ENCODE assay signal across 2 cellular contexts in the genomic region with DNA sequence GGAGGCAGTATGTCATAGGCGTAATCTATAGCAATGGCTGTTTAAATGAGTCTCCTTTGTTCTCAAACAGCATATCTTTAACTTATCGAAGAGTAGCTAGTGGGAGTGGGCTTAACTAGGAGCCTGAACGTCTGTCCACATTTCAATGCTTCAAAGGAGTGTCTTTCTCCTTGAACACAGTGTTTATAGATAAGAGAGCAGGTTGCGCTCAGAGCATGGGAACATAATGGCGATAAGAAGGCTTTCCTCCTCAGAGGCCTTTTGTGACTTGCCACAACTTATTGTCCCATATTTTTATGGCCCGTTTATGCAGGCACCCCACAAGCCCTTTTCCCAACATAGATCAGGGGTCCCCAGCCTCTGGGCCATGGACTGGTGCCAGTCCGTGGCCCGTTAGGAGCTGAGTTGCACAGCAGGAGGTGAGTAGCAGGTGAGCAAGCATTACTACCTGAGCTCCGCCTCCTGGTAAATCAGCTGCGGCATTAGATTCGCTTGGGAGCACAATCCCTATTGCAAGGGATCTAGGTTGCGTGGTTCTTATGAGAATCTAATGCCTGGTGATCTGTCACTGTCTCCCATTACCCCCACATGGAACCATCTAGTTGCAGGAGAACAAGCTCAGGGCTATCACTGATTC.
TF ChIP-seq lines count a peak whose summit lies in the region.

No MANE protein-coding gene starts in this region.

TF ChIP-seq in IMR-90, 13 proteins besides CTCF, POLR2A, EP300 and RAD21:
- TF ChIP-seq BHLHE40 (IDR thresholded peaks at IDR 0.05; ENCODE audit: low read depth, low read length) = no peak

TF ChIP-seq in K562, 482 proteins besides CTCF, POLR2A, EP300 and RAD21 (continues in another document):
- peak; percentile 48; the same call in 1 of the 2 replicates for TF ChIP-seq ARID1B (IDR thresholded peaks at IDR 0.05)
- TF ChIP-seq, protein P1, sequence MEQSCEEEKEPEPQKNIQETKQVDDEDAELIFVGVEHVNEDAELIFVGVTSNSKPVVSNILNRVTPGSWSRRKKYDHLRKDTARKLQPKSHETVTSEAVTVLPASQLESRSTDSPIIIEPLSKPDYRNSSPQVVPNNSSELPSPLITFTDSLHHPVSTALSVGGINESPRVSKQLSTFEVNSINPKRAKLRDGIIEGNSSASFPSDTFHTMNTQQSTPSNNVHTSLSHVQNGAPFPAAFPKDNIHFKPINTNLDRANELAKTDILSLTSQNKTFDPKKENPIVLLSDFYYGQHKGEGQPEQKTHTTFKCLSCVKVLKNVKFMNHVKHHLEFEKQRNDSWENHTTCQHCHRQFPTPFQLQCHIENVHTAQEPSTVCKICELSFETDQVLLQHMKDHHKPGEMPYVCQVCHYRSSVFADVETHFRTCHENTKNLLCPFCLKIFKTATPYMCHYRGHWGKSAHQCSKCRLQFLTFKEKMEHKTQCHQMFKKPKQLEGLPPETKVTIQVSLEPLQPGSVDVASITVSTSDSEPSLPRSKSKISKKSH (CRISPR knock-in tag; IDR thresholded peaks at IDR 0.05) = no peak
- no peak for TF ChIP-seq ZNF445 (CRISPR knock-in tag; IDR thresholded peaks at IDR 0.05; ENCODE audit: low read depth)
- TF ChIP-seq, protein P2, sequence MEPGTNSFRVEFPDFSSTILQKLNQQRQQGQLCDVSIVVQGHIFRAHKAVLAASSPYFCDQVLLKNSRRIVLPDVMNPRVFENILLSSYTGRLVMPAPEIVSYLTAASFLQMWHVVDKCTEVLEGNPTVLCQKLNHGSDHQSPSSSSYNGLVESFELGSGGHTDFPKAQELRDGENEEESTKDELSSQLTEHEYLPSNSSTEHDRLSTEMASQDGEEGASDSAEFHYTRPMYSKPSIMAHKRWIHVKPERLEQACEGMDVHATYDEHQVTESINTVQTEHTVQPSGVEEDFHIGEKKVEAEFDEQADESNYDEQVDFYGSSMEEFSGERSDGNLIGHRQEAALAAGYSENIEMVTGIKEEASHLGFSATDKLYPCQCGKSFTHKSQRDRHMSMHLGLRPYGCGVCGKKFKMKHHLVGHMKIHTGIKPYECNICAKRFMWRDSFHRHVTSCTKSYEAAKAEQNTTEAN (CRISPR knock-in tag; IDR thresholded peaks at IDR 0.05) = no peak
- TF ChIP-seq, protein P3, sequence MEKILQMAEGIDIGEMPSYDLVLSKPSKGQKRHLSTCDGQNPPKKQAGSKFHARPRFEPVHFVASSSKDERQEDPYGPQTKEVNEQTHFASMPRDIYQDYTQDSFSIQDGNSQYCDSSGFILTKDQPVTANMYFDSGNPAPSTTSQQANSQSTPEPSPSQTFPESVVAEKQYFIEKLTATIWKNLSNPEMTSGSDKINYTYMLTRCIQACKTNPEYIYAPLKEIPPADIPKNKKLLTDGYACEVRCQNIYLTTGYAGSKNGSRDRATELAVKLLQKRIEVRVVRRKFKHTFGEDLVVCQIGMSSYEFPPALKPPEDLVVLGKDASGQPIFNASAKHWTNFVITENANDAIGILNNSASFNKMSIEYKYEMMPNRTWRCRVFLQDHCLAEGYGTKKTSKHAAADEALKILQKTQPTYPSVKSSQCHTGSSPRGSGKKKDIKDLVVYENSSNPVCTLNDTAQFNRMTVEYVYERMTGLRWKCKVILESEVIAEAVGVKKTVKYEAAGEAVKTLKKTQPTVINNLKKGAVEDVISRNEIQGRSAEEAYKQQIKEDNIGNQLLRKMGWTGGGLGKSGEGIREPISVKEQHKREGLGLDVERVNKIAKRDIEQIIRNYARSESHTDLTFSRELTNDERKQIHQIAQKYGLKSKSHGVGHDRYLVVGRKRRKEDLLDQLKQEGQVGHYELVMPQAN (IDR thresholded peaks at IDR 0.05; ENCODE audit: borderline replicate concordance) = no peak
- TF ChIP-seq JUNB (CRISPR knock-in tag; conservative IDR thresholded peaks at IDR 0.05) = no peak
- TF ChIP-seq, protein P4, sequence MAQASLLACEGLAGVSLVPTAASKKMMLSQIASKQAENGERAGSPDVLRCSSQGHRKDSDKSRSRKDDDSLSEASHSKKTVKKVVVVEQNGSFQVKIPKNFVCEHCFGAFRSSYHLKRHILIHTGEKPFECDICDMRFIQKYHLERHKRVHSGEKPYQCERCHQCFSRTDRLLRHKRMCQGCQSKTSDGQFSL (CRISPR knock-in tag; IDR thresholded peaks at IDR 0.05) = 0 out of 2 replicates have a peak, but pooled peaks have one; percentile 54
- TF ChIP-seq, protein P4 (tag; IDR thresholded peaks at IDR 0.05) = no peak
- peak; percentile 35; the same call in 1 of the 2 replicates for TF ChIP-seq DPF2 (IDR thresholded peaks at IDR 0.05)
- TF ChIP-seq, protein P5, sequence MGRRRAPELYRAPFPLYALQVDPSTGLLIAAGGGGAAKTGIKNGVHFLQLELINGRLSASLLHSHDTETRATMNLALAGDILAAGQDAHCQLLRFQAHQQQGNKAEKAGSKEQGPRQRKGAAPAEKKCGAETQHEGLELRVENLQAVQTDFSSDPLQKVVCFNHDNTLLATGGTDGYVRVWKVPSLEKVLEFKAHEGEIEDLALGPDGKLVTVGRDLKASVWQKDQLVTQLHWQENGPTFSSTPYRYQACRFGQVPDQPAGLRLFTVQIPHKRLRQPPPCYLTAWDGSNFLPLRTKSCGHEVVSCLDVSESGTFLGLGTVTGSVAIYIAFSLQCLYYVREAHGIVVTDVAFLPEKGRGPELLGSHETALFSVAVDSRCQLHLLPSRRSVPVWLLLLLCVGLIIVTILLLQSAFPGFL (CRISPR knock-in tag; IDR thresholded peaks at IDR 0.05) = no peak
- no peak for TF ChIP-seq LCOR (CRISPR knock-in tag; IDR thresholded peaks at IDR 0.05)
- TF ChIP-seq, protein P6, sequence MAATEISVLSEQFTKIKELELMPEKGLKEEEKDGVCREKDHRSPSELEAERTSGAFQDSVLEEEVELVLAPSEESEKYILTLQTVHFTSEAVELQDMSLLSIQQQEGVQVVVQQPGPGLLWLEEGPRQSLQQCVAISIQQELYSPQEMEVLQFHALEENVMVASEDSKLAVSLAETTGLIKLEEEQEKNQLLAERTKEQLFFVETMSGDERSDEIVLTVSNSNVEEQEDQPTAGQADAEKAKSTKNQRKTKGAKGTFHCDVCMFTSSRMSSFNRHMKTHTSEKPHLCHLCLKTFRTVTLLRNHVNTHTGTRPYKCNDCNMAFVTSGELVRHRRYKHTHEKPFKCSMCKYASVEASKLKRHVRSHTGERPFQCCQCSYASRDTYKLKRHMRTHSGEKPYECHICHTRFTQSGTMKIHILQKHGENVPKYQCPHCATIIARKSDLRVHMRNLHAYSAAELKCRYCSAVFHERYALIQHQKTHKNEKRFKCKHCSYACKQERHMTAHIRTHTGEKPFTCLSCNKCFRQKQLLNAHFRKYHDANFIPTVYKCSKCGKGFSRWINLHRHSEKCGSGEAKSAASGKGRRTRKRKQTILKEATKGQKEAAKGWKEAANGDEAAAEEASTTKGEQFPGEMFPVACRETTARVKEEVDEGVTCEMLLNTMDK (IDR thresholded peaks at IDR 0.05; ENCODE audit: borderline replicate concordance, insufficient read depth, low read depth, low read length, poor library complexity, severe bottlenecking) = no peak
- TF ChIP-seq, protein P7, sequence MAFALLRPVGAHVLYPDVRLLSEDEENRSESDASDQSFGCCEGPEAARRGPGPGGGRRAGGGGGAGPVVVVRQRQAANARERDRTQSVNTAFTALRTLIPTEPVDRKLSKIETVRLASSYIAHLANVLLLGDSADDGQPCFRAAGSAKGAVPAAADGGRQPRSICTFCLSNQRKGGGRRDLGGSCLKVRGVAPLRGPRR (CRISPR knock-in tag; IDR thresholded peaks at IDR 0.05) = no peak
- TF ChIP-seq, protein P8, sequence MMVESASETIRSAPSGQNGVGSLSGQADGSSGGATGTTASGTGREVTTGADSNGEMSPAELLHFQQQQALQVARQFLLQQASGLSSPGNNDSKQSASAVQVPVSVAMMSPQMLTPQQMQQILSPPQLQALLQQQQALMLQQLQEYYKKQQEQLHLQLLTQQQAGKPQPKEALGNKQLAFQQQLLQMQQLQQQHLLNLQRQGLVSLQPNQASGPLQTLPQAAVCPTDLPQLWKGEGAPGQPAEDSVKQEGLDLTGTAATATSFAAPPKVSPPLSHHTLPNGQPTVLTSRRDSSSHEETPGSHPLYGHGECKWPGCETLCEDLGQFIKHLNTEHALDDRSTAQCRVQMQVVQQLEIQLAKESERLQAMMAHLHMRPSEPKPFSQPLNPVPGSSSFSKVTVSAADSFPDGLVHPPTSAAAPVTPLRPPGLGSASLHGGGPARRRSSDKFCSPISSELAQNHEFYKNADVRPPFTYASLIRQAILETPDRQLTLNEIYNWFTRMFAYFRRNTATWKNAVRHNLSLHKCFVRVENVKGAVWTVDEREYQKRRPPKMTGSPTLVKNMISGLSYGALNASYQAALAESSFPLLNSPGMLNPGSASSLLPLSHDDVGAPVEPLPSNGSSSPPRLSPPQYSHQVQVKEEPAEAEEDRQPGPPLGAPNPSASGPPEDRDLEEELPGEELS (CRISPR knock-in tag; IDR thresholded peaks at IDR 0.05; ENCODE audit: borderline replicate concordance) = no peak
- TF ChIP-seq, protein P9, sequence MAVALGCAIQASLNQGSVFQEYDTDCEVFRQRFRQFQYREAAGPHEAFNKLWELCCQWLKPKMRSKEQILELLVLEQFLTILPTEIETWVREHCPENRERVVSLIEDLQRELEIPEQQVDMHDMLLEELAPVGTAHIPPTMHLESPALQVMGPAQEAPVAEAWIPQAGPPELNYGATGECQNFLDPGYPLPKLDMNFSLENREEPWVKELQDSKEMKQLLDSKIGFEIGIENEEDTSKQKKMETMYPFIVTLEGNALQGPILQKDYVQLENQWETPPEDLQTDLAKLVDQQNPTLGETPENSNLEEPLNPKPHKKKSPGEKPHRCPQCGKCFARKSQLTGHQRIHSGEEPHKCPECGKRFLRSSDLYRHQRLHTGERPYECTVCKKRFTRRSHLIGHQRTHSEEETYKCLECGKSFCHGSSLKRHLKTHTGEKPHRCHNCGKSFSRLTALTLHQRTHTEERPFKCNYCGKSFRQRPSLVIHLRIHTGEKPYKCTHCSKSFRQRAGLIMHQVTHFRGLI (CRISPR knock-in tag; IDR thresholded peaks at IDR 0.05) = no peak
- TF ChIP-seq ELF1 (tag; IDR thresholded peaks at IDR 0.05) = no peak
- no peak for TF ChIP-seq MXI1 (IDR thresholded peaks at IDR 0.05; ENCODE audit: low read depth, low read length)
- TF ChIP-seq, protein P10, sequence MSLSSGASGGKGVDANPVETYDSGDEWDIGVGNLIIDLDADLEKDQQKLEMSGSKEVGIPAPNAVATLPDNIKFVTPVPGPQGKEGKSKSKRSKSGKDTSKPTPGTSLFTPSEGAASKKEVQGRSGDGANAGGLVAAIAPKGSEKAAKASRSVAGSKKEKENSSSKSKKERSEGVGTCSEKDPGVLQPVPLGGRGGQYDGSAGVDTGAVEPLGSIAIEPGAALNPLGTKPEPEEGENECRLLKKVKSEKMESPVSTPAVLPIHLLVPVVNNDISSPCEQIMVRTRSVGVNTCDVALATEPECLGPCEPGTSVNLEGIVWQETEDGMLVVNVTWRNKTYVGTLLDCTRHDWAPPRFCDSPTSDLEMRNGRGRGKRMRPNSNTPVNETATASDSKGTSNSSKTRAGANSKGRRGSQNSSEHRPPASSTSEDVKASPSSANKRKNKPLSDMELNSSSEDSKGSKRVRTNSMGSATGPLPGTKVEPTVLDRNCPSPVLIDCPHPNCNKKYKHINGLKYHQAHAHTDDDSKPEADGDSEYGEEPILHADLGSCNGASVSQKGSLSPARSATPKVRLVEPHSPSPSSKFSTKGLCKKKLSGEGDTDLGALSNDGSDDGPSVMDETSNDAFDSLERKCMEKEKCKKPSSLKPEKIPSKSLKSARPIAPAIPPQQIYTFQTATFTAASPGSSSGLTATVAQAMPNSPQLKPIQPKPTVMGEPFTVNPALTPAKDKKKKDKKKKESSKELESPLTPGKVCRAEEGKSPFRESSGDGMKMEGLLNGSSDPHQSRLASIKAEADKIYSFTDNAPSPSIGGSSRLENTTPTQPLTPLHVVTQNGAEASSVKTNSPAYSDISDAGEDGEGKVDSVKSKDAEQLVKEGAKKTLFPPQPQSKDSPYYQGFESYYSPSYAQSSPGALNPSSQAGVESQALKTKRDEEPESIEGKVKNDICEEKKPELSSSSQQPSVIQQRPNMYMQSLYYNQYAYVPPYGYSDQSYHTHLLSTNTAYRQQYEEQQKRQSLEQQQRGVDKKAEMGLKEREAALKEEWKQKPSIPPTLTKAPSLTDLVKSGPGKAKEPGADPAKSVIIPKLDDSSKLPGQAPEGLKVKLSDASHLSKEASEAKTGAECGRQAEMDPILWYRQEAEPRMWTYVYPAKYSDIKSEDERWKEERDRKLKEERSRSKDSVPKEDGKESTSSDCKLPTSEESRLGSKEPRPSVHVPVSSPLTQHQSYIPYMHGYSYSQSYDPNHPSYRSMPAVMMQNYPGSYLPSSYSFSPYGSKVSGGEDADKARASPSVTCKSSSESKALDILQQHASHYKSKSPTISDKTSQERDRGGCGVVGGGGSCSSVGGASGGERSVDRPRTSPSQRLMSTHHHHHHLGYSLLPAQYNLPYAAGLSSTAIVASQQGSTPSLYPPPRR (CRISPR knock-in tag; IDR thresholded peaks at IDR 0.05; ENCODE audit: borderline replicate concordance) = no peak
- no peak for TF ChIP-seq TEAD4 (IDR thresholded peaks at IDR 0.05; ENCODE audit: low read length)
- no peak for TF ChIP-seq TEAD4 (CRISPR knock-in tag; IDR thresholded peaks at IDR 0.05; ENCODE audit: borderline replicate concordance)
- TF ChIP-seq, protein P11, sequence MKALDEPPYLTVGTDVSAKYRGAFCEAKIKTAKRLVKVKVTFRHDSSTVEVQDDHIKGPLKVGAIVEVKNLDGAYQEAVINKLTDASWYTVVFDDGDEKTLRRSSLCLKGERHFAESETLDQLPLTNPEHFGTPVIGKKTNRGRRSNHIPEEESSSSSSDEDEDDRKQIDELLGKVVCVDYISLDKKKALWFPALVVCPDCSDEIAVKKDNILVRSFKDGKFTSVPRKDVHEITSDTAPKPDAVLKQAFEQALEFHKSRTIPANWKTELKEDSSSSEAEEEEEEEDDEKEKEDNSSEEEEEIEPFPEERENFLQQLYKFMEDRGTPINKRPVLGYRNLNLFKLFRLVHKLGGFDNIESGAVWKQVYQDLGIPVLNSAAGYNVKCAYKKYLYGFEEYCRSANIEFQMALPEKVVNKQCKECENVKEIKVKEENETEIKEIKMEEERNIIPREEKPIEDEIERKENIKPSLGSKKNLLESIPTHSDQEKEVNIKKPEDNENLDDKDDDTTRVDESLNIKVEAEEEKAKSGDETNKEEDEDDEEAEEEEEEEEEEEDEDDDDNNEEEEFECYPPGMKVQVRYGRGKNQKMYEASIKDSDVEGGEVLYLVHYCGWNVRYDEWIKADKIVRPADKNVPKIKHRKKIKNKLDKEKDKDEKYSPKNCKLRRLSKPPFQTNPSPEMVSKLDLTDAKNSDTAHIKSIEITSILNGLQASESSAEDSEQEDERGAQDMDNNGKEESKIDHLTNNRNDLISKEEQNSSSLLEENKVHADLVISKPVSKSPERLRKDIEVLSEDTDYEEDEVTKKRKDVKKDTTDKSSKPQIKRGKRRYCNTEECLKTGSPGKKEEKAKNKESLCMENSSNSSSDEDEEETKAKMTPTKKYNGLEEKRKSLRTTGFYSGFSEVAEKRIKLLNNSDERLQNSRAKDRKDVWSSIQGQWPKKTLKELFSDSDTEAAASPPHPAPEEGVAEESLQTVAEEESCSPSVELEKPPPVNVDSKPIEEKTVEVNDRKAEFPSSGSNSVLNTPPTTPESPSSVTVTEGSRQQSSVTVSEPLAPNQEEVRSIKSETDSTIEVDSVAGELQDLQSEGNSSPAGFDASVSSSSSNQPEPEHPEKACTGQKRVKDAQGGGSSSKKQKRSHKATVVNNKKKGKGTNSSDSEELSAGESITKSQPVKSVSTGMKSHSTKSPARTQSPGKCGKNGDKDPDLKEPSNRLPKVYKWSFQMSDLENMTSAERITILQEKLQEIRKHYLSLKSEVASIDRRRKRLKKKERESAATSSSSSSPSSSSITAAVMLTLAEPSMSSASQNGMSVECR (CRISPR knock-in tag; IDR thresholded peaks at IDR 0.05) = no peak
